In the genomic region with DNA sequence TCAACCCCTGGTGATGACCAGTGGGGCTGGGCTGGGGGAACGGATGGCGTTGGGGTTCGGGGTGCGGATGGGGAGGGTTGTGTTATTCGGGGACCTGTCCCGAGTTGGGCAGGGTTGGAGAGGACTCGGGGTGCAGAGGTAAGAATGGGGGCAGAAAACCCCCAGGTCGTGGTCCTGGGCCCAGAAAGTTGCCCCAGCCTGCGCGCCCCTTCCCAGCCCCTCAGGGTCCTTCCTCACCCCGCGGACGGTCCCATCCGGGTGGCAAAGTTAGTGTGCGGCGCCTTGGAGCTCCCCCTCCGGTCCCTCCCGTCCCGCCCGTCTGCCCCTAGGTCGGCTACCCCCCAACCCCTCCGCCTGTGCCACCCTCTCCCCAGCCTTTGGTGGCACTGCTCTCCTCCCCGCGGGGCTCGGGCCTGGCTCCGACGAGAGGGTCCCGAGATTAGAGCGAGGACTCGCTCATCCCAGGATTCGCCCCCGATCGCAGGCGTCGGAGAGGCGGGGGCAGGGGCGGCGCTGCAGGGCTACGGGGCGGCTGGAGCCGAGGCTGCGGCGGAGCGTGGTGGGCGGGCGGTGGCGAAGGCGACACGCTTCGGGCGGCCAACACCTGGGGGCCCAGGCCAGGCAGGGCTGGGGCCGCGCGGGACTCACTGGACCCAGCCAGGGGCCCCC, we compare ENCODE assay signal across 8 cellular contexts. TPM values are rescaled to one million over a fixed set of nuclear protein-coding genes. Genes with fewer than 3 reads are reported as not detected.
DNase-seq lines count a peak whose midpoint lies in the region; ATAC-seq, FAIRE-seq and TF ChIP-seq lines count a peak whose summit lies in the region.

No MANE protein-coding gene starts in this region.

- H3K79me2 ChIP-seq in H9 (ENCODE audit: insufficient read depth, low read length), result no peaks in the 10 kb centered on the region

- WGBS in H9 (ENCODE audit: extremely low coverage, insufficient read length, low lambda C conversion rate), result no CpG with 5 or more reads among the region's 54 CpGs

- H4K20me1 ChIP-seq in H9 (ENCODE audit: control insufficient read depth, insufficient read depth, insufficient read length), result peaks cover 5% of the 10 kb centered on the region

- H3K4me3 Mint-ChIP-seq in H9, result peak overlapping the region; percentile 63 to 88
- H3K4me3 Mint-ChIP-seq in activated naive CD8-positive, alpha-beta T cell treated with anti-CD3 and anti-CD28 coated beads, Interleukin-2, amount 10 ng/mL, durations not matched to agents 7 days and 5 days, result peak overlapping the region; percentile 10

- H3K27ac ChIP-seq in AG04450 (ENCODE audit: low read depth, low read length) (no peak overlapping the region), H9 (ENCODE audit: insufficient read length, low read depth, low read length) (no peak overlapping the region), lower lobe of right lung (no peak overlapping the region)

- H2BK12ac ChIP-seq in H9 (ENCODE audit: insufficient read length, low read depth, low read length), result no peak overlapping the region

- H2BK15ac ChIP-seq in H9 (ENCODE audit: low read depth, low read length), result no peak overlapping the region

- no peak overlapping the region for H2BK5ac ChIP-seq in H9 (ENCODE audit: insufficient read length, low read length)

- no peak for TF ChIP-seq POLR2A in H54 (IDR thresholded peaks at IDR 0.05; ENCODE audit: low read depth, low read length)

- peaks cover 17% of the 10 kb centered on the region for H3K23me2 ChIP-seq in H9 (ENCODE audit: insufficient read length, low read depth, low read length, poor library complexity, severe bottlenecking)

- H3K9ac ChIP-seq in H9 (ENCODE audit: extremely low read depth, insufficient read length, low read length), result no peak overlapping the region

- peaks cover 5% of the 10 kb centered on the region; the same call in 1 of the 2 replicates for H3K9me3 ChIP-seq in AG04450 (ENCODE audit: control insufficient read depth, insufficient read depth, low read length)
- H3K9me3 ChIP-seq in H9 (ENCODE audit: control insufficient read depth, low read depth, low read length), result no peaks in the 10 kb centered on the region
- H3K9me3 ChIP-seq in lower lobe of right lung, result no peaks in the 10 kb centered on the region

- intact Hi-C loops in lower lobe of right lung (cut with DNase I), result no loop called here

- no peak overlapping the region for H2BK20ac ChIP-seq in H9 (ENCODE audit: low read depth, low read length, poor library complexity, severe bottlenecking)

- no peak overlapping the region for H3K23ac ChIP-seq in H9 (ENCODE audit: insufficient read length, low read depth, low read length)

- DNase-seq in AG04450 (ENCODE audit: low read depth, low spot score) (no peak), H9 (peak; percentile 59), lower lobe of right lung (no peak), H54 (ENCODE audit: insufficient read length, low spot score) (no peak), dedifferentiated amniotic fluid mesenchymal stem cell (ENCODE audit: extremely low spot score) (no peak)
- peak; percentile 34 for DNase-seq in activated naive CD8-positive, alpha-beta T cell treated with anti-CD3 and anti-CD28 coated beads, Interleukin-2, amount 10 ng/mL, durations not matched to agents 7 days and 5 days

- H2AK5ac ChIP-seq in H9 (ENCODE audit: insufficient read length, low read length), result no peak overlapping the region

- H3K27me3 Mint-ChIP-seq in H9 (ENCODE audit: low read depth), result peaks cover 45% of the 10 kb centered on the region
- peaks cover 36% of the 10 kb centered on the region for H3K27me3 Mint-ChIP-seq in activated naive CD8-positive, alpha-beta T cell treated with anti-CD3 and anti-CD28 coated beads, Interleukin-2, amount 10 ng/mL, durations not matched to agents 7 days and 5 days

- peaks cover 12 to 13% of the 10 kb centered on the region in 2 experiments for H3K4me1 Mint-ChIP-seq in H9
- H3K4me1 Mint-ChIP-seq in activated naive CD8-positive, alpha-beta T cell treated with anti-CD3 and anti-CD28 coated beads, Interleukin-2, amount 10 ng/mL, durations not matched to agents 7 days and 5 days, result peaks cover 9% of the 10 kb centered on the region

- CTCF ChIA-PET in AG04450 (lab: Charles Lee), result interaction anchor here (2.3 to 3.0 kb wide), 2 partner anchors 188 to 197 kb away, joined by 43 to 87 read pairs; no protein-coding TSS in a partner anchor

- H3K18ac ChIP-seq in H9 (ENCODE audit: insufficient read length, low read depth, low read length), result no peak overlapping the region

- no peaks in the 10 kb centered on the region; a peak in 1 of 7 replicates for H3K36me3 Mint-ChIP-seq in H9 (ENCODE audit: insufficient read depth in 1 of 3, low read depth in 3 of 3)
- H3K36me3 Mint-ChIP-seq in activated naive CD8-positive, alpha-beta T cell treated with anti-CD3 and anti-CD28 coated beads, Interleukin-2, amount 10 ng/mL, durations not matched to agents 7 days and 5 days, result no peaks in the 10 kb centered on the region

- H3K4me1 ChIP-seq in H9 (ENCODE audit: insufficient read depth, low read length) (peaks cover 3% of the 10 kb centered on the region; the same call in 1 of the 2 replicates), lower lobe of right lung (peaks cover 8% of the 10 kb centered on the region)

- no peak overlapping the region; the same call in 1 of the 2 replicates for H3K14ac ChIP-seq in H9 (ENCODE audit: insufficient read depth, low read length)

- no peaks in the 10 kb centered on the region for H3K79me1 ChIP-seq in H9 (ENCODE audit: insufficient read depth, low read depth, low read length, poor library complexity, severe bottlenecking)

- H3K27me3 ChIP-seq in AG04450 (ENCODE audit: control insufficient read depth, insufficient read depth, low read length) (peaks cover 11% of the 10 kb centered on the region), H9 (ENCODE audit: insufficient read depth, low read length) (peaks cover 4% of the 10 kb centered on the region; the same call in 1 of the 2 replicates), lower lobe of right lung (ENCODE audit: low read depth) (peaks cover 42% of the 10 kb centered on the region)

- no peaks in the 10 kb centered on the region; a peak in 1 of 5 replicates for H3K9me3 Mint-ChIP-seq in H9
- peaks cover 2% of the 10 kb centered on the region for H3K9me3 Mint-ChIP-seq in activated naive CD8-positive, alpha-beta T cell treated with anti-CD3 and anti-CD28 coated beads, Interleukin-2, amount 10 ng/mL, durations not matched to agents 7 days and 5 days

- no peak overlapping the region for H3K4ac ChIP-seq in H9 (ENCODE audit: low read depth, low read length)

- TF ChIP-seq CTCF in AG04450 (IDR thresholded peaks at IDR 0.05; ENCODE audit: low read depth, low read length), result no peak
- TF ChIP-seq CTCF in H9 (conservative IDR thresholded peaks at IDR 0.05), result no peak
- TF ChIP-seq CTCF in lower lobe of right lung (IDR thresholded peaks at IDR 0.05), result no peak

- peak overlapping the region; percentile 27 for H3K4me3 ChIP-seq in AG04450 (ENCODE audit: low read depth, low read length)
- peak overlapping the region; percentile 42 for H3K4me3 ChIP-seq in lower lobe of right lung

- ATAC-seq in activated naive CD8-positive, alpha-beta T cell treated with anti-CD3 and anti-CD28 coated beads, Interleukin-2, amount 10 ng/mL, durations not matched to agents 7 days and 5 days (ENCODE audit: low read depth), result no peak
- no peak for ATAC-seq in lower lobe of right lung
- ATAC-seq in GM21526 (IDR thresholded peaks at IDR 0.05; ENCODE audit: low FRiP score, unreplicated experiment), result no peak
- no peak for ATAC-seq in GM19023 (IDR thresholded peaks at IDR 0.05; ENCODE audit: unreplicated experiment)

- no peak overlapping the region for H3K27ac Mint-ChIP-seq in H9
- H3K27ac Mint-ChIP-seq in activated naive CD8-positive, alpha-beta T cell treated with anti-CD3 and anti-CD28 coated beads, Interleukin-2, amount 10 ng/mL, durations not matched to agents 7 days and 5 days, result no peak overlapping the region

- H2AFZ ChIP-seq in H9 (ENCODE audit: low read length), result no peak overlapping the region

- H4K91ac ChIP-seq in H9 (ENCODE audit: insufficient read length, low read depth, low read length), result no peak overlapping the region

- POLR2A ChIA-PET in AG04450 (lab: Yijun Ruan, JAX), result no interaction called here
- POLR2A ChIA-PET in activated naive CD8-positive, alpha-beta T cell treated with anti-CD3 and anti-CD28 coated beads, Interleukin-2, amount 10 ng/mL, durations not matched to agents 7 days and 5 days (lab: Charles Lee), result no interaction called here

- no peaks in the 10 kb centered on the region for H3K36me3 ChIP-seq in lower lobe of right lung

- no peak overlapping the region for H3T11ph ChIP-seq in H9 (ENCODE audit: low read length)

- H3K4me2 ChIP-seq in H9 (ENCODE audit: insufficient read depth, insufficient read length, low read length), result peak overlapping the region; percentile 44

- H4K5ac ChIP-seq in H9 (ENCODE audit: insufficient read length, low read depth, low read length), result no peak overlapping the region

- H4K8ac ChIP-seq in H9 (replicated peaks; ENCODE audit: insufficient read length, low read depth, low read length), result no peak overlapping the region

- no peak overlapping the region for H2BK120ac ChIP-seq in H9 (ENCODE audit: low read depth, low read length, poor library complexity, severe bottlenecking)

- no peak overlapping the region for H3K56ac ChIP-seq in H9 (ENCODE audit: insufficient read length, low read depth, low read length)

- no peak for FAIRE-seq in H54 (lab: Jason Lieb, UNC)

RNA-seq across cellular contexts. Expression of gene MGAT5B, which starts 1.1 kb away (rescaled TPM):
- polyA plus RNA-seq in AG04450 (2011; rRNA removed), result 0.69 and 0.81 TPM in 2 replicates
- 0.91 and 1.3 TPM in 2 replicates for polyA minus RNA-seq in AG04450 (2011; rRNA and poly(A)+ RNA removed)
- 4.6 and 4.9 TPM in 2 replicates for total RNA-seq in H9 (2021)
- total RNA-seq in activated naive CD8-positive, alpha-beta T cell treated with anti-CD3 and anti-CD28 coated beads, Interleukin-2, amount 10 ng/mL, durations not matched to agents 7 days and 5 days, result under 1 TPM; 0.43 to 0.47 TPM
- total RNA-seq in lower lobe of right lung, result 1.3 TPM

Comparison
In these comparisons a context has a peak if more than half of its experiments do, and no peak if none do; other contexts are left out.
1. DNase-seq: peak in H9 (single experiment) and activated naive CD8-positive, alpha-beta T cell treated with anti-CD3 and anti-CD28 coated beads, Interleukin-2, amount 10 ng/mL, durations not matched to agents 7 days and 5 days (single experiment); none in AG04450 (single experiment), lower lobe of right lung (single experiment), H54 (single experiment) and dedifferentiated amniotic fluid mesenchymal stem cell (single experiment).